ENCODE assay signal across 8 cellular contexts in genomic region chr6:33160728-33161323, GRCh38. TPM values are rescaled to one million over a fixed set of nuclear protein-coding genes. Genes with fewer than 3 reads are reported as not detected.
DNase-seq lines count a peak whose midpoint lies in the region; ATAC-seq and TF ChIP-seq lines count a peak whose summit lies in the region.

No MANE protein-coding gene starts in this region.

- no peak overlapping the region for H3K9ac ChIP-seq in smooth muscle cell (ENCODE audit: low read depth)

- H3K4me2 ChIP-seq in smooth muscle cell: peak overlapping the region; percentile 82

- WGBS in smooth muscle cell (ENCODE audit: low lambda C conversion rate): 36% methylated on average over 12 of the region's 12 CpGs

- H3K36me3 Mint-ChIP-seq in activated T-helper 17 cell treated with anti-CD3 and anti-CD28 coated beads, Interleukin-2, amount 50 U/mL, for 72 hours (ENCODE audit: low read depth): no peaks in the 10 kb centered on the region

- in situ Hi-C loops in KBM-7 (cut with MboI; ENCODE audit: low pct_unique_long_range_greater_than_20kb, low sequenced_read_pairs): no loop called here

- H2AFZ ChIP-seq in smooth muscle cell (ENCODE audit: low read depth): no peak overlapping the region

- peaks cover 6% of the 10 kb centered on the region for H3K27me3 Mint-ChIP-seq in activated T-helper 17 cell treated with anti-CD3 and anti-CD28 coated beads, Interleukin-2, amount 50 U/mL, for 72 hours

- peak overlapping the region; percentile 81 for H3K4me3 Mint-ChIP-seq in activated T-helper 17 cell treated with anti-CD3 and anti-CD28 coated beads, Interleukin-2, amount 50 U/mL, for 72 hours

- H3K79me2 ChIP-seq in smooth muscle cell (ENCODE audit: low read depth): no peaks in the 10 kb centered on the region

- H3K36me3 ChIP-seq in right atrium auricular region (no peaks in the 10 kb centered on the region), smooth muscle cell (ENCODE audit: low read depth) (no peaks in the 10 kb centered on the region)

- TF ChIP-seq CTCF in right atrium auricular region (IDR thresholded peaks at IDR 0.05): no peak
- TF ChIP-seq CTCF in smooth muscle cell (IDR thresholded peaks at IDR 0.05; ENCODE audit: borderline replicate concordance, insufficient read depth, poor library complexity, severe bottlenecking): no peak

- H3K4me1 ChIP-seq in right atrium auricular region (peaks cover 0 to 18% of the 10 kb centered on the region in 2 donors), smooth muscle cell (ENCODE audit: low read depth) (no peaks in the 10 kb centered on the region)

- H3K27ac Mint-ChIP-seq in activated T-helper 17 cell treated with anti-CD3 and anti-CD28 coated beads, Interleukin-2, amount 50 U/mL, for 72 hours: peak overlapping the region; percentile 83

- no peaks in the 10 kb centered on the region for H3K9me3 Mint-ChIP-seq in activated T-helper 17 cell treated with anti-CD3 and anti-CD28 coated beads, Interleukin-2, amount 50 U/mL, for 72 hours

- no peak for ATAC-seq in activated T-helper 17 cell treated with anti-CD3 and anti-CD28 coated beads, Interleukin-2, amount 50 U/mL, for 72 hours (replicated peaks)
- no peak for ATAC-seq in GM18502 (IDR thresholded peaks at IDR 0.05; ENCODE audit: poor library complexity, unreplicated experiment)

- no peaks in the 10 kb centered on the region for H3F3A ChIP-seq in smooth muscle cell (ENCODE audit: low read depth)

- H3K4me3 ChIP-seq in right atrium auricular region (peak overlapping the region in 1 of 2 donors; percentile 52), smooth muscle cell (peak overlapping the region; percentile 48)

- H3K27ac ChIP-seq in right atrium auricular region: peak overlapping the region; percentile 23 to 59
- H3K27ac ChIP-seq in smooth muscle cell (ENCODE audit: low read depth): peak overlapping the region; percentile 27

- H3K27me3 ChIP-seq in right atrium auricular region (no peaks in the 10 kb centered on the region), smooth muscle cell (ENCODE audit: low read depth) (no peaks in the 10 kb centered on the region)

- H3K4me1 Mint-ChIP-seq in activated T-helper 17 cell treated with anti-CD3 and anti-CD28 coated beads, Interleukin-2, amount 50 U/mL, for 72 hours: peaks cover 6% of the 10 kb centered on the region

- no peaks in the 10 kb centered on the region for H3K9me3 ChIP-seq in right atrium auricular region
- H3K9me3 ChIP-seq in smooth muscle cell (replicated peaks; ENCODE audit: low read depth): no peaks in the 10 kb centered on the region

- DNase-seq in COLO829 (ENCODE audit: low spot score) (peak; percentile 95), KBM-7 (peak; percentile 37), right atrium auricular region (ENCODE audit: low spot score) (no peak), smooth muscle cell (lab: John Stamatoyannopoulos, UW; ENCODE audit: unreplicated experiment) (no peak), NCI-H510A treated with DMSO at 0.1 percent for 48 hours (lab: John Stamatoyannopoulos, UW) (no peak), DMS153 treated with DMSO at 0.1 percent for 48 hours (lab: John Stamatoyannopoulos, UW; ENCODE audit: unreplicated experiment) (no peak)

- H4K20me1 ChIP-seq in smooth muscle cell (ENCODE audit: low read depth): no peaks in the 10 kb centered on the region

RNA-seq across cellular contexts. Expression of gene COL11A2, which starts 31.4 kb away (rescaled TPM):
- total RNA-seq in activated T-helper 17 cell treated with anti-CD3 and anti-CD28 coated beads, Interleukin-2, amount 50 U/mL, for 72 hours: 1 to 10 TPM; 1.2 to 3.3 TPM
- 1 to 10 TPM in 1 of 2 donors, under 1 TPM in 1; 0.63 to 1.5 TPM for total RNA-seq in right atrium auricular region
- 0.36 and 1.1 TPM in 2 replicates for total RNA-seq in smooth muscle cell
- 1.2 and 1.5 TPM in 2 replicates for polyA plus RNA-seq in smooth muscle cell

RNA-seq across cellular contexts. Expression of gene RXRB, which starts 39.6 kb away (rescaled TPM):
- 10 to 100 TPM; 31.0 to 68.7 TPM for total RNA-seq in activated T-helper 17 cell treated with anti-CD3 and anti-CD28 coated beads, Interleukin-2, amount 50 U/mL, for 72 hours
- total RNA-seq in right atrium auricular region: 10 to 100 TPM; 17.1 to 17.4 TPM
- 24.3 and 25.7 TPM in 2 replicates for total RNA-seq in smooth muscle cell
- polyA plus RNA-seq in smooth muscle cell: 28.2 and 33.7 TPM in 2 replicates

RNA-seq across cellular contexts. Expression of gene SLC39A7, which starts 39.8 kb away (rescaled TPM):
- total RNA-seq in activated T-helper 17 cell treated with anti-CD3 and anti-CD28 coated beads, Interleukin-2, amount 50 U/mL, for 72 hours: 10 to 100 TPM; 50.5 to 65.0 TPM
- total RNA-seq in right atrium auricular region: 10 to 100 TPM; 67.0 to 70.0 TPM
- total RNA-seq in smooth muscle cell: 112 and 140 TPM in 2 replicates
- polyA plus RNA-seq in smooth muscle cell: 87.2 and 89.5 TPM in 2 replicates

RNA-seq across cellular contexts. Expression of gene HSD17B8, which starts 43.6 kb away (rescaled TPM):
- 10 to 100 TPM in 1 of 2 donors, 1 to 10 TPM in 1; 3.4 to 13.1 TPM for total RNA-seq in activated T-helper 17 cell treated with anti-CD3 and anti-CD28 coated beads, Interleukin-2, amount 50 U/mL, for 72 hours
- total RNA-seq in right atrium auricular region: 10 to 100 TPM; 10.3 to 31.4 TPM
- 2.9 and 4.9 TPM in 2 replicates for total RNA-seq in smooth muscle cell
- polyA plus RNA-seq in smooth muscle cell: 3.7 and 9.6 TPM in 2 replicates

RNA-seq across cellular contexts. Expression of gene RING1, which starts 47.5 kb away (rescaled TPM):
- 10 to 100 TPM; 22.7 to 25.1 TPM for total RNA-seq in activated T-helper 17 cell treated with anti-CD3 and anti-CD28 coated beads, Interleukin-2, amount 50 U/mL, for 72 hours
- total RNA-seq in right atrium auricular region (10 to 100 TPM in 1 of 2 donors, 1 to 10 TPM in 1; 7.5 to 13.9 TPM), smooth muscle cell (23.4 and 32.2 TPM in 2 replicates)
- 31.6 and 35.1 TPM in 2 replicates for polyA plus RNA-seq in smooth muscle cell

Comparison
In these comparisons a context has a peak if more than half of its experiments do, and no peak if none do; other contexts are left out.
1. DNase-seq: peak in COLO829 (single experiment) and KBM-7 (single experiment); none in right atrium auricular region (single experiment), smooth muscle cell (single experiment), NCI-H510A treated with DMSO at 0.1 percent for 48 hours (single experiment) and DMS153 treated with DMSO at 0.1 percent for 48 hours (single experiment).